In the genomic region with DNA sequence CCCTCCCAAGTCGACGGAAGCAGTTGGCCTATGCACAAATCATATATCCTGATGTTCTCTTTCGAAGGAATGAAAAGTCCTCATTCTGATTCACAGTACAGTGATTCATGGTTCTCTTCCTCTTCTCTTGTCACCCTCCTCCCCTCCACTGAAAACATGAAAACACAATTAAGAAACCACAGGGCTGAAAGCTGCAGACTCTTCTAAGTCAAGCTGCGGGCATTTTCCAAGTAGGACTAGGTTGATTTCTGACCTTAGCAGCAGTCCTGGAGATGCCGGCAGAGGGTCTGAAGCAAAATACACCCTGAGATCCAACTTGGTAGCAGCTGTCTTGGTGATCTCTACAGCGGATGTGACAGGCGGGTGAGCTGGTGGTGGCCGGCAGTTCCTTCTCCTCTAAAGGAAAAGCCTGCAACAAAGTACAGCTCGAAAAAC, we compare ENCODE assay signal across 8 cellular contexts. TPM values are rescaled to one million over a fixed set of nuclear protein-coding genes. Genes with fewer than 3 reads are reported as not detected.
DNase-seq lines count a peak whose midpoint lies in the region; ATAC-seq and TF ChIP-seq lines count a peak whose summit lies in the region.

No MANE protein-coding gene starts in this region.

- H3K27me3 Mint-ChIP-seq in T-helper 1 cell treated with Interleukin-12 subunit alpha and Interleukin-12 subunit beta and Interleukin-4 antibody, amounts not matched to agents 30 μg/mL and 1 μg/mL, for 36 hours (ENCODE audit: low read depth), result peaks cover 84% of the 10 kb centered on the region

- H3K4me3 ChIP-seq in left ventricle myocardium inferior (peak overlapping the region; percentile 13), suprapubic skin (no peak overlapping the region)

- 79% methylated on average over 9 of the region's 9 CpGs for WGBS in suprapubic skin

- peak overlapping the region; percentile 64 for H3K27ac Mint-ChIP-seq in T-helper 1 cell treated with Interleukin-12 subunit alpha and Interleukin-12 subunit beta and Interleukin-4 antibody, amounts not matched to agents 30 μg/mL and 1 μg/mL, for 36 hours

- H3K4me3 Mint-ChIP-seq in T-helper 1 cell treated with Interleukin-12 subunit alpha and Interleukin-12 subunit beta and Interleukin-4 antibody, amounts not matched to agents 30 μg/mL and 1 μg/mL, for 36 hours, result peak overlapping the region; percentile 48

- peaks cover 17% of the 10 kb centered on the region for H3K4me1 ChIP-seq in left ventricle myocardium inferior
- H3K4me1 ChIP-seq in suprapubic skin, result peaks cover 10% of the 10 kb centered on the region

- ATAC-seq in HG02623 (IDR thresholded peaks at IDR 0.05; ENCODE audit: unreplicated experiment), result peak; percentile 31

- H3K36me3 Mint-ChIP-seq in T-helper 1 cell treated with Interleukin-12 subunit alpha and Interleukin-12 subunit beta and Interleukin-4 antibody, amounts not matched to agents 30 μg/mL and 1 μg/mL, for 36 hours (ENCODE audit: low read depth), result no peaks in the 10 kb centered on the region

- peaks cover 38% of the 10 kb centered on the region for H3K4me1 Mint-ChIP-seq in T-helper 1 cell treated with Interleukin-12 subunit alpha and Interleukin-12 subunit beta and Interleukin-4 antibody, amounts not matched to agents 30 μg/mL and 1 μg/mL, for 36 hours (ENCODE audit: low read depth)

- no peak for TF ChIP-seq POLR2A in suprapubic skin (IDR thresholded peaks at IDR 0.05)

- no peak for TF ChIP-seq EP300 in suprapubic skin (IDR thresholded peaks at IDR 0.05)

- H3K27me3 ChIP-seq in left ventricle myocardium inferior (ENCODE audit: low read depth), result no peaks in the 10 kb centered on the region
- H3K27me3 ChIP-seq in suprapubic skin, result no peaks in the 10 kb centered on the region

- peak overlapping the region; percentile 33 for H3K27ac ChIP-seq in left ventricle myocardium inferior (replicated peaks)
- H3K27ac ChIP-seq in suprapubic skin, result peak overlapping the region; percentile 32

- intact Hi-C loops in left ventricle myocardium inferior (cut with micrococcal nuclease), result no loop called here

- H3K9me3 ChIP-seq in left ventricle myocardium inferior (replicated peaks) (no peaks in the 10 kb centered on the region), suprapubic skin (no peaks in the 10 kb centered on the region)

- DNase-seq in EH (ENCODE audit: low read depth) (peak; percentile 40), left ventricle myocardium inferior (no peak), suprapubic skin (ENCODE audit: low spot score in 2 of 2) (no peak), GDM1 (lab: John Stamatoyannopoulos, UW) (no peak), DMS79 (lab: John Stamatoyannopoulos, UW) (no peak), retina (no peak)

- H3K9me3 Mint-ChIP-seq in T-helper 1 cell treated with Interleukin-12 subunit alpha and Interleukin-12 subunit beta and Interleukin-4 antibody, amounts not matched to agents 30 μg/mL and 1 μg/mL, for 36 hours, result no peaks in the 10 kb centered on the region

- TF ChIP-seq CTCF in left ventricle myocardium inferior (IDR thresholded peaks at IDR 0.05; ENCODE audit: borderline replicate concordance), result no peak
- TF ChIP-seq CTCF in suprapubic skin (IDR thresholded peaks at IDR 0.05), result no peak

- H3K36me3 ChIP-seq in left ventricle myocardium inferior, result no peaks in the 10 kb centered on the region
- H3K36me3 ChIP-seq in suprapubic skin, result no peaks in the 10 kb centered on the region

RNA-seq across cellular contexts. Expression of gene TMCC3, which starts 6.2 kb away (rescaled TPM):
- 1.7 TPM for total RNA-seq in left ventricle myocardium inferior
- total RNA-seq in suprapubic skin, result 10 to 100 TPM; 11.2 to 18.1 (median 16.4) TPM
